In the genomic region with DNA sequence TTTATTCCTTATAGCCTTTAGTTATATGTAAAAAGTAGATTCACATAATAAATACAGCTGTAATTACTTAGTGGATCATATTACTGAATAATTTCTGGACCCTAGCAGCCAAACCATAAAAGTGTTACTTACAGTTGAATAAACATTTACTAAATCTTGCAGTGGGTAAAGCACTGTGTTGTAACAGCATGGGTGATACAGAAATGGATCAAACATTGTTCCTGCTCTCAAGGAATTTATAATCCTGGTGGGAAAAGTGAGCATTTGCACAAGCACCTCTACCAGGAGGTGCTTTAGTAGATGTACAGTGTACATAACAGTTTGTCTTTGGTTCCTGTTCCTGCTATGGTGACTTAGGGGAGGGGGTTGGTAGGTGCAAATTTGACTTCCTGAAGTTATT, we compare ENCODE assay signal across 25 cellular contexts.
"Had no signal": no experiment of that assay in that cellular context is flagged by ENCODE, and none has a peak within 500 bp of the region (broad histone marks: within the 10 kb centered on the region; RNA-seq: fewer than 3 reads in every experiment).

No MANE protein-coding gene starts in this region.

- H3K27me3 Mint-ChIP-seq: activated naive CD4-positive, alpha-beta T cell treated with anti-CD3 and anti-CD28 coated beads, Interleukin-2, amount 10 ng/mL, durations not matched to agents 7 days and 5 days had no signal

- H3K27me3 ChIP-seq: body of pancreas, right atrium auricular region had no signal

- H3K27ac ChIP-seq: body of pancreas, coronary artery, left ventricle myocardium inferior, right atrium auricular region had no signal

- DNase-seq: activated CD4-positive, alpha-beta T cell treated with anti-CD3 and anti-CD28 coated beads, Interleukin-2, amount 50 U/mL, for 4 hours; activated CD4-positive, CD25-positive, alpha-beta regulatory T cell treated with anti-CD3 and anti-CD28 coated beads, Interleukin-2, amount 50 U/mL, for 72 hours; activated naive CD4-positive, alpha-beta T cell treated with anti-CD3 and anti-CD28 coated beads, Interleukin-2, amount 10 ng/mL, durations not matched to agents 7 days and 5 days; activated T-cell treated with anti-CD3 and anti-CD28 coated beads for 4 hours; amniotic stem cell; body of pancreas; caudate nucleus; foreskin fibroblast; glutamatergic neuron; hypothalamus; left ventricle myocardium inferior; mucosa of descending colon; nucleus accumbens; posterior cingulate gyrus; stimulated activated CD4-positive, alpha-beta T cell treated with anti-CD3 and anti-CD28 coated beads, Interleukin-15, amount 100 ng/mL, for 24 hours; stimulated activated CD4-positive, alpha-beta T cell treated with anti-CD3 and anti-CD28 coated beads, Interleukin-4, amount 100 ng/mL, for 1 hour; stimulated activated naive CD4-positive, alpha-beta T cell; substantia nigra; T1000; trophoblast cell had no signal

- H3K4me3 Mint-ChIP-seq: activated naive CD4-positive, alpha-beta T cell treated with anti-CD3 and anti-CD28 coated beads, Interleukin-2, amount 10 ng/mL, durations not matched to agents 7 days and 5 days; nephron had no signal

- H3K4me3 ChIP-seq: body of pancreas, coronary artery, left ventricle myocardium inferior, mucosa of descending colon, right atrium auricular region, skin epidermis had no signal

- H3K9me3 ChIP-seq: body of pancreas, right atrium auricular region had no signal

- ATAC-seq: body of pancreas, mucosa of descending colon had no signal

- H3K27ac Mint-ChIP-seq: activated naive CD4-positive, alpha-beta T cell treated with anti-CD3 and anti-CD28 coated beads, Interleukin-2, amount 10 ng/mL, durations not matched to agents 7 days and 5 days; activated T-helper 2 cell treated with anti-CD3 and anti-CD28 coated beads, Interferon-gamma antibody, Interleukin-2, Interleukin-4, amounts not matched to agents 10 μg/mL and 5 μg/mL and 100 μg/mL, durations not matched to agents 14 hours and 24 hours and 36 hours; nephron had no signal

- H3K36me3 ChIP-seq: right atrium auricular region had no signal

- H3K4me1 ChIP-seq: body of pancreas had no signal
